Comparison of ENCODE assay signal across 12 cellular contexts in genomic region chr3:49454457-49454856, GRCh38. TPM values are rescaled to one million over a fixed set of nuclear protein-coding genes. Genes with fewer than 3 reads are reported as not detected.
DNase-seq lines count a peak whose midpoint lies in the region; ATAC-seq and TF ChIP-seq lines count a peak whose summit lies in the region.
"Had no signal": no experiment of that assay in that cellular context is flagged by ENCODE, and none has a peak within 500 bp of the region (broad histone marks: within the 10 kb centered on the region; RNA-seq: fewer than 3 reads in every experiment).

No MANE protein-coding gene starts in this region.

- H3K4me1 ChIP-seq in effector memory CD4-positive, alpha-beta T cell (ENCODE audit: control insufficient read depth, insufficient read depth, low read length, poor library complexity, severe bottlenecking), result no peaks in the 10 kb centered on the region

- no peaks in the 10 kb centered on the region for H3K9me3 ChIP-seq in effector memory CD4-positive, alpha-beta T cell (ENCODE audit: control insufficient read depth, low read length)
- H3K9me3 ChIP-seq: ovary had no signal

- H3K27me3 ChIP-seq in effector memory CD4-positive, alpha-beta T cell (replicated peaks; ENCODE audit: control insufficient read depth, insufficient read depth, low read length, poor library complexity, severe bottlenecking), result no peaks in the 10 kb centered on the region
- H3K27me3 ChIP-seq: ovary had no signal

- H3K9me3 Mint-ChIP-seq in nephron, result no peaks in the 10 kb centered on the region
- H3K9me3 Mint-ChIP-seq: type B pancreatic cell had no signal

- peak overlapping the region; percentile 43 to 88 (median 76) for H3K27ac Mint-ChIP-seq in nephron
- H3K27ac Mint-ChIP-seq: type B pancreatic cell had no signal

- H3K27me3 Mint-ChIP-seq in nephron (ENCODE audit: low read depth), result peaks cover 4% of the 10 kb centered on the region
- H3K27me3 Mint-ChIP-seq: type B pancreatic cell had no signal

- H3K4me1 Mint-ChIP-seq in nephron, result peaks cover 39% of the 10 kb centered on the region

- H3K27ac ChIP-seq in effector memory CD4-positive, alpha-beta T cell (ENCODE audit: insufficient read depth, low read length, poor library complexity, severe bottlenecking), result no peak overlapping the region
- H3K27ac ChIP-seq: ovary had no signal

- H3K36me3 Mint-ChIP-seq in nephron (ENCODE audit: low read depth), result no peaks in the 10 kb centered on the region
- H3K36me3 Mint-ChIP-seq: type B pancreatic cell had no signal

- H3K4me3 Mint-ChIP-seq in nephron, result peak overlapping the region in 1 of 3 experiments; percentile 16
- H3K4me3 Mint-ChIP-seq: type B pancreatic cell had no signal

- ATAC-seq in GM21360 (IDR thresholded peaks at IDR 0.05; ENCODE audit: unreplicated experiment), result no peak

- TF ChIP-seq CTCF in nephron (IDR thresholded peaks at IDR 0.05; ENCODE audit: unreplicated experiment in 3 of 3), result peak in 1 of 3 experiments; percentile 44

- DNase-seq in EH (ENCODE audit: low read depth) (peak; percentile 40), M059J (ENCODE audit: low read depth) (peak; percentile 48), cerebellar cortex (ENCODE audit: low spot score) (peak; percentile 71), DMS114 treated with DMSO at 0.1 percent for 48 hours (lab: John Stamatoyannopoulos, UW; ENCODE audit: unreplicated experiment) (no peak)
- DNase-seq in effector memory CD4-positive, alpha-beta T cell, result no peak
- DNase-seq in stimulated activated CD4-positive, alpha-beta T cell treated with anti-CD3 and anti-CD28 coated beads, Interleukin-15, amount 100 ng/mL, for 24 hours, result no peak
- DNase-seq: cortex of kidney, ovary, T-helper 9 cell had no signal

- no peaks in the 10 kb centered on the region for H3K36me3 ChIP-seq in effector memory CD4-positive, alpha-beta T cell (ENCODE audit: control insufficient read depth, insufficient read depth, low read length)
- H3K36me3 ChIP-seq: ovary had no signal

- H3K4me3 ChIP-seq in effector memory CD4-positive, alpha-beta T cell (ENCODE audit: insufficient read depth, low read depth, low read length, poor library complexity, severe bottlenecking), result no peak overlapping the region
- H3K4me3 ChIP-seq: ovary had no signal

RNA-seq across cellular contexts. Expression of gene DAG1, which starts 15.6 kb away (rescaled TPM):
- total RNA-seq in M059J (2014; rRNA removed; shearing (Covaris generic)), result 79.8 and 104 TPM in 2 replicates

RNA-seq across cellular contexts. Expression of gene NICN1, which starts 25.3 kb away (rescaled TPM):
- 1.2 and 1.7 TPM in 2 replicates for total RNA-seq in M059J (2014; rRNA removed; shearing (Covaris generic))

RNA-seq across cellular contexts. Expression of gene AMT, which starts 32.2 kb away (rescaled TPM):
- total RNA-seq in M059J (2014; rRNA removed; shearing (Covaris generic)), result 0.12 and 0.32 TPM in 2 replicates

RNA-seq across cellular contexts. Expression of gene TCTA, which starts 42.2 kb away (rescaled TPM):
- total RNA-seq in M059J (2014; rRNA removed; shearing (Covaris generic)), result 22.4 and 27.3 TPM in 2 replicates

RNA-seq across cellular contexts. Expression of gene RHOA, which starts 42.7 kb away (rescaled TPM):
- 398 and 500 TPM in 2 replicates for total RNA-seq in M059J (2014; rRNA removed; shearing (Covaris generic))

Comparison
In these comparisons a context has a peak if more than half of its experiments do, and no peak if none do; other contexts are left out.
1. DNase-seq: peak in EH (single experiment), M059J (single experiment) and cerebellar cortex (single experiment); none in effector memory CD4-positive, alpha-beta T cell (0 of 3), stimulated activated CD4-positive, alpha-beta T cell treated with anti-CD3 and anti-CD28 coated beads, Interleukin-15, amount 100 ng/mL, for 24 hours (single experiment) and DMS114 treated with DMSO at 0.1 percent for 48 hours (single experiment).